13 cellular contexts compared by ENCODE assay signal in genomic region chr3:180018588-180018987, GRCh38.
DNase-seq lines count a peak whose midpoint lies in the region; ATAC-seq lines count a peak whose summit lies in the region.
"Had no signal": no experiment of that assay in that cellular context is flagged by ENCODE, and none has a peak within 500 bp of the region (broad histone marks: within the 10 kb centered on the region; RNA-seq: fewer than 3 reads in every experiment).

No MANE protein-coding gene starts in this region.

- ATAC-seq in GM19351 (IDR thresholded peaks at IDR 0.05; ENCODE audit: unreplicated experiment) (peak; percentile 79), HG02870 (IDR thresholded peaks at IDR 0.05; ENCODE audit: unreplicated experiment) (peak; percentile 78), HG03159 (IDR thresholded peaks at IDR 0.05; ENCODE audit: unreplicated experiment) (no peak), HG02763 (IDR thresholded peaks at IDR 0.05; ENCODE audit: unreplicated experiment) (no peak), GM18861 (IDR thresholded peaks at IDR 0.05; ENCODE audit: unreplicated experiment) (no peak)
- ATAC-seq: foreskin keratinocyte; left lung; stimulated activated memory B cell treated with anti-CD40 and anti-IgM and Interleukin-4, amounts not matched to agents 10 μg/mL and 1 μg/mL and 100 μg/mL, for 72 hours had no signal

- DNase-seq in amygdala (lab: John Stamatoyannopoulos, UW), result peak in 39 of 56 donors; percentile 1 to 70 (median 21)
- DNase-seq in substantia nigra (lab: John Stamatoyannopoulos, UW), result peak in 40 of 49 donors; percentile 2 to 76 (median 24)
- DNase-seq: activated CD4-positive, alpha-beta T cell treated with anti-CD3 and anti-CD28 coated beads, Interleukin-2, amount 50 U/mL, for 4 hours; foreskin keratinocyte; left lung; NCI-H1417 treated with DMSO at 0.1 percent for 48 hours; NCI-H774 had no signal

- peak overlapping the region; percentile 65 for H3K27ac ChIP-seq in substantia nigra (ENCODE audit: low read depth, low read length, poor library complexity, severe bottlenecking)
- H3K27ac ChIP-seq: foreskin keratinocyte, left lung had no signal

Comparison
In these comparisons a context has a peak if more than half of its experiments do, and no peak if none do; other contexts are left out.
1. ATAC-seq: peak in GM19351 (single experiment) and HG02870 (single experiment); none in HG03159 (single experiment), HG02763 (single experiment) and GM18861 (single experiment).